ENCODE assay signal across 19 cellular contexts in genomic region chr1:97013904-97014303, GRCh38.
A peak's percentile ranks its signal among the peaks of the same experiment; 100 is the strongest.
DNase-seq lines count a peak whose midpoint lies in the region; ATAC-seq and TF ChIP-seq lines count a peak whose summit lies in the region.
"Had no signal": no experiment of that assay in that cellular context is flagged by ENCODE, and none has a peak within 500 bp of the region (broad histone marks: within the 10 kb centered on the region; RNA-seq: fewer than 3 reads in every experiment).

No MANE protein-coding gene starts in this region.

- TF ChIP-seq CTCF in left ventricle myocardium inferior (IDR thresholded peaks at IDR 0.05; ENCODE audit: borderline replicate concordance) = no peak

- H3K14ac ChIP-seq in neuronal stem cell (ENCODE audit: low read length) = no peak overlapping the region

- DNase-seq in Right ventricle myocardium superior (no peak), cardiac septum (ENCODE audit: low spot score) (no peak), brain pericyte (ENCODE audit: low read depth, low spot score) (peak; percentile 71), left ventricle myocardium inferior (no peak), NCI-H748 (lab: John Stamatoyannopoulos, UW; ENCODE audit: unreplicated experiment) (no peak), occipital lobe (lab: John Stamatoyannopoulos, UW) (no peak), neuronal stem cell (ENCODE audit: low spot score) (no peak)
- DNase-seq: activated CD8-positive, alpha-beta memory T cell treated with anti-CD3 and anti-CD28 coated beads, Interleukin-2, amount 10 ng/mL, durations not matched to agents 7 days and 5 days; activated gamma-delta T cell; body of pancreas; effector CD4-positive, alpha-beta T cell; MV-4-11; NCI-H2107; thyroid gland had no signal

- ATAC-seq in Right ventricle myocardium superior (ENCODE audit: poor library complexity) (peak; percentile 53), GM19351 (IDR thresholded peaks at IDR 0.05; ENCODE audit: unreplicated experiment) (no peak)
- ATAC-seq: A549; activated CD8-positive, alpha-beta memory T cell treated with anti-CD3 and anti-CD28 coated beads, Interleukin-2, amount 10 ng/mL, durations not matched to agents 7 days and 5 days; body of pancreas; gastroesophageal sphincter; GM12878 had no signal

- H3K27ac ChIP-seq in left ventricle myocardium inferior (replicated peaks) (peak overlapping the region; percentile 65), neuronal stem cell (replicated peaks; ENCODE audit: low read length) (no peak overlapping the region)
- H3K27ac ChIP-seq: A549, body of pancreas, gastroesophageal sphincter, neural progenitor cell, thyroid gland had no signal

- H3K4me3 ChIP-seq in left ventricle myocardium inferior (no peak overlapping the region), neuronal stem cell (ENCODE audit: low read length in 2 of 2) (no peak overlapping the region)
- H3K4me3 ChIP-seq: A549, body of pancreas, gastroesophageal sphincter, GM12878, neural progenitor cell, thyroid gland had no signal

- no peak overlapping the region for H4K8ac ChIP-seq in neuronal stem cell (ENCODE audit: low read depth, low read length)

- H2BK120ac ChIP-seq in neuronal stem cell (ENCODE audit: low read depth, low read length) = no peak overlapping the region

- H3K4me1 ChIP-seq in left ventricle myocardium inferior = peaks cover 3% of the 10 kb centered on the region
- peaks cover 0 to 4% of the 10 kb centered on the region in 2 donors for H3K4me1 ChIP-seq in neuronal stem cell (ENCODE audit: control insufficient read depth in 2 of 2, insufficient read depth in 1 of 2, low read depth in 1 of 2, low read length in 2 of 2)
- H3K4me1 ChIP-seq: A549, body of pancreas, gastroesophageal sphincter, thyroid gland had no signal

- no peak overlapping the region for H2BK5ac ChIP-seq in neuronal stem cell (ENCODE audit: low read length)

- H3K9me3 ChIP-seq in left ventricle myocardium inferior (replicated peaks) = no peaks in the 10 kb centered on the region
- H3K9me3 ChIP-seq in neuronal stem cell (replicated peaks in 1 of 2; ENCODE audit: control insufficient read depth in 2 of 2, insufficient read depth in 1 of 2, low read depth in 1 of 2, low read length in 2 of 2) = no peaks in the 10 kb centered on the region
- H3K9me3 ChIP-seq: A549, body of pancreas, gastroesophageal sphincter, thyroid gland had no signal

- no peaks in the 10 kb centered on the region for H3K27me3 ChIP-seq in left ventricle myocardium inferior (ENCODE audit: low read depth)
- H3K27me3 ChIP-seq in neuronal stem cell (ENCODE audit: control insufficient read depth in 3 of 3, insufficient read depth in 3 of 3, low read depth in 1 of 3, low read length in 3 of 3) = no peaks in the 10 kb centered on the region
- H3K27me3 ChIP-seq: body of pancreas, gastroesophageal sphincter, neural progenitor cell, thyroid gland had no signal

- intact Hi-C loops in Right ventricle myocardium superior (cut with DNase I) = no loop called here
- intact Hi-C loops in cardiac septum (cut with DNase I) = no loop called here
- intact Hi-C loops in left ventricle myocardium inferior (cut with micrococcal nuclease) = no loop called here

- no peak overlapping the region for H3K4ac ChIP-seq in neuronal stem cell (ENCODE audit: low read length)

- no CpG with 5 or more reads among the region's 2 CpGs for WGBS in neuronal stem cell (ENCODE audit: extremely low coverage in 2 of 2, insufficient read length in 2 of 2, insufficient replicate concordance in 1 of 2), 2 donors

- no peak overlapping the region for H2AK5ac ChIP-seq in neuronal stem cell (ENCODE audit: low read depth, low read length)

- no peaks in the 10 kb centered on the region for H3K79me1 ChIP-seq in neuronal stem cell (ENCODE audit: low read depth, low read length)

- H2BK15ac ChIP-seq in neuronal stem cell (ENCODE audit: low read length) = no peak overlapping the region

- no peak overlapping the region for H4K91ac ChIP-seq in neuronal stem cell (ENCODE audit: low read depth, low read length, poor library complexity)

- no peak overlapping the region for H2AFZ ChIP-seq in neuronal stem cell (ENCODE audit: low read length)
- H2AFZ ChIP-seq: neural progenitor cell had no signal

- no peak overlapping the region for H3K4me2 ChIP-seq in neuronal stem cell (ENCODE audit: insufficient read depth, low read length, poor library complexity, severe bottlenecking)
- H3K4me2 ChIP-seq: A549, neural progenitor cell had no signal

- H3K18ac ChIP-seq in neuronal stem cell (ENCODE audit: low read length) = no peak overlapping the region

- no peak overlapping the region for H2BK12ac ChIP-seq in neuronal stem cell (ENCODE audit: low read length)

- no peak overlapping the region for H3K9ac ChIP-seq in neuronal stem cell (ENCODE audit: low read depth, low read length, poor library complexity)
- H3K9ac ChIP-seq: neural progenitor cell had no signal

- H3K23ac ChIP-seq in neuronal stem cell (ENCODE audit: low read depth, low read length, poor library complexity) = no peak overlapping the region

- H3K36me3 ChIP-seq in left ventricle myocardium inferior (no peaks in the 10 kb centered on the region), neuronal stem cell (replicated peaks in 1 of 2; ENCODE audit: control insufficient read depth in 2 of 2, insufficient read depth in 2 of 2, low read length in 2 of 2) (no peaks in the 10 kb centered on the region)
- H3K36me3 ChIP-seq: gastroesophageal sphincter, neural progenitor cell, thyroid gland had no signal
